21 cellular contexts compared by ENCODE assay signal in the genomic region with DNA sequence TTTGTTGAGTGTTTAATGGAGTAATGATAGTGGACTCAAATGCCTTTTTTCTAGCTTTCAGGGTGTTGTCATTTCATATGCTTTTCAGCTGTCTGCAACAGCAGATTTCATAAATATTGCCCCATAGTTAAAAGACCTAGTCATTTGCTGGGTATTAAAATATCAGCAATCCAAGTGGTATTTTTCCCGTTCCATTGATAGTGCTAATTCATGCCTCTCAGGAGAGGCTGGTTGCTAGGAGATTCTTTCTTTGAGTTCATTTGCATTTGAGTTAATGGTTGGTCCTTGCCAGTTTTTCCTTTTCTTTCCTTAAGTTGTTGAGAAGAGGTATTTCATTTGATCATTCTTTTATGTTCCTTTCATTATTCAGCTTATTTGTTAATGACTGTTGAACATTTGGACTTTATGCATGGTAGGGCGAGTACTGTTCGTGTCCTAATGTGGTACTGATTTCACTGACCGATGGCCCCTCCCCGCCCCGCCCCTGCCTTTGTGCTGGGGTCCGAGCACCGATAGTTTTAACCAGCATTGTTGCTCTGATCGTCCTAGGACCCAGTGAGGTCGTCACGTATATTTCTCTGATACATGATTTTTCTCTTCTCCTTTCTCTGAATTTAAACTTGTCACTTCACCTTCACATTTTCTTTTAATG.
A peak's percentile ranks its signal among the peaks of the same experiment; 100 is the strongest.
DNase-seq lines count a peak whose midpoint lies in the region; ATAC-seq and TF ChIP-seq lines count a peak whose summit lies in the region.
"Had no signal": no experiment of that assay in that cellular context is flagged by ENCODE, and none has a peak within 500 bp of the region (broad histone marks: within the 10 kb centered on the region; RNA-seq: fewer than 3 reads in every experiment).

No MANE protein-coding gene starts in this region.

- H3K79me2 ChIP-seq in GM23248 (ENCODE audit: insufficient read depth), result peaks cover 100% of the 10 kb centered on the region

- 83 to 84% methylated on average over 11 of the region's 11 CpGs for whole genome bisulfite sequencing in GM23248 (ENCODE audit: low coverage in 1 of 2, low lambda C conversion rate in 2 of 2, missing lambda C conversion rate in 2 of 2), 2 experiments

- H3K9ac ChIP-seq in GM23248 (no peak overlapping the region), adipocyte (ENCODE audit: low read length) (no peak overlapping the region)

- no peak overlapping the region for H3K4me3 ChIP-seq in GM23248
- H3K4me3 ChIP-seq in adipocyte (ENCODE audit: low read length), result no peak overlapping the region
- H3K4me3 ChIP-seq in fibroblast of the aortic adventitia (ENCODE audit: low read depth, low read length), result no peak overlapping the region
- H3K4me3 ChIP-seq: adrenal gland, esophagus muscularis mucosa, lower lobe of right lung, SK-N-MC, upper lobe of left lung had no signal

- H3K4me1 ChIP-seq in GM23248 (ENCODE audit: insufficient read depth) (peaks cover 25% of the 10 kb centered on the region), adipocyte (ENCODE audit: control insufficient read depth, insufficient read depth, low read length) (peaks cover 23% of the 10 kb centered on the region)

- H3K36me3 ChIP-seq in GM23248 (ENCODE audit: low read depth) (no peaks in the 10 kb centered on the region), adipocyte (ENCODE audit: control insufficient read depth, insufficient read depth, low read length, severe bottlenecking) (no peaks in the 10 kb centered on the region)
- H3K36me3 ChIP-seq: adrenal gland, esophagus muscularis mucosa, lower lobe of right lung, upper lobe of left lung had no signal

- 0 out of 2 replicates have a peak, but pooled peaks cover 6% of the 10 kb centered on the region for H3F3A ChIP-seq in GM23248 (ENCODE audit: insufficient read depth)

- H3K9me3 ChIP-seq in GM23248 (ENCODE audit: low read depth) (no peaks in the 10 kb centered on the region), adipocyte (ENCODE audit: control insufficient read depth, low read length) (no peaks in the 10 kb centered on the region)
- H3K9me3 ChIP-seq: adrenal gland, esophagus muscularis mucosa, lower lobe of right lung, upper lobe of left lung had no signal

- DNase-seq in GM23248, result peak; percentile 70
- peak; percentile 30 for DNase-seq in adipocyte (ENCODE audit: low read depth)
- peak; percentile 55 for DNase-seq in fibroblast of the aortic adventitia (ENCODE audit: low read depth)
- DNase-seq in renal cortical epithelial cell (ENCODE audit: low read depth), result peak; percentile 64
- no peak for DNase-seq in activated naive CD4-positive, alpha-beta T cell (lab: John Stamatoyannopoulos, UW)
- no peak for DNase-seq in DMS53 (lab: John Stamatoyannopoulos, UW)
- no peak for DNase-seq in KG1 (lab: John Stamatoyannopoulos, UW)
- DNase-seq: activated CD4-positive, alpha-beta T cell treated with anti-CD3 and anti-CD28 coated beads, Interleukin-2, amount 50 U/mL, for 1 hour; activated T-cell treated with anti-CD3 and anti-CD28 coated beads, Interleukin-2, amount 50 U/mL, for 1 hour; adrenal gland; cortex of kidney; DMS153; lower lobe of right lung; NCI-H1092 treated with DMSO at 0.1 percent for 48 hours; NCI-H226; OCI-M1 had no signal

- in situ Hi-C loops in GM23248 (cut with MboI), result no loop called here

- no peaks in the 10 kb centered on the region for H3K27me3 ChIP-seq in GM23248 (replicated peaks; ENCODE audit: insufficient read depth)
- no peaks in the 10 kb centered on the region for H3K27me3 ChIP-seq in adipocyte (replicated peaks; ENCODE audit: control insufficient read depth, insufficient read depth, low read length)
- H3K27me3 ChIP-seq: adrenal gland, esophagus muscularis mucosa, upper lobe of left lung had no signal

- H3K4me2 ChIP-seq in GM23248 (ENCODE audit: unreplicated experiment), result peak overlapping the region; percentile 12

- no peak for TF ChIP-seq CTCF in fibroblast of the aortic adventitia (IDR thresholded peaks at IDR 0.05; ENCODE audit: insufficient read depth, low read length)

- H3K9me2 ChIP-seq in GM23248 (ENCODE audit: insufficient read depth), result no peaks in the 10 kb centered on the region

- no peak for ATAC-seq in HG02938 (IDR thresholded peaks at IDR 0.05; ENCODE audit: unreplicated experiment)
- ATAC-seq: lower lobe of right lung had no signal

- H4K20me1 ChIP-seq in GM23248 (ENCODE audit: insufficient read depth), result peaks cover 16% of the 10 kb centered on the region; the same call in 1 of the 2 replicates

- no peak overlapping the region for H2AFZ ChIP-seq in GM23248

- H3K27ac ChIP-seq in GM23248, result no peak overlapping the region
- H3K27ac ChIP-seq: adrenal gland, C4-2B, esophagus muscularis mucosa, lower lobe of right lung, SK-N-MC had no signal

Comparison
In these comparisons a context has a peak if more than half of its experiments do, and no peak if none do; other contexts are left out.
1. DNase-seq: peak in GM23248 (single experiment), adipocyte (single experiment), fibroblast of the aortic adventitia (single experiment) and renal cortical epithelial cell (single experiment); none in activated naive CD4-positive, alpha-beta T cell (0 of 4), DMS53 (single experiment) and KG1 (single experiment).